In genomic region chr3:155753038-155753647, GRCh38 we compare ENCODE assay signal across 2 cellular contexts.
TF ChIP-seq lines count a peak whose summit lies in the region.

No MANE protein-coding gene starts in this region.

TF ChIP-seq in HCT116, 20 proteins besides CTCF, POLR2A, EP300 and RAD21 (continued from another document):
- TF ChIP-seq MAX (IDR thresholded peaks at IDR 0.05) = no peak
- TF ChIP-seq YY1 (IDR thresholded peaks at IDR 0.05; ENCODE audit: extremely low read depth, insufficient replicate concordance, low read depth, low read length) = no peak
- TF ChIP-seq FOSL1 (IDR thresholded peaks at IDR 0.05; ENCODE audit: low read depth) = no peak
- no peak for TF ChIP-seq TCF7L2 (IDR thresholded peaks at IDR 0.05; ENCODE audit: borderline replicate concordance, extremely low read depth, insufficient read depth, insufficient read length)
- no peak for TF ChIP-seq REST (IDR thresholded peaks at IDR 0.05; ENCODE audit: low read depth)
- TF ChIP-seq CEBPB (IDR thresholded peaks at IDR 0.05; ENCODE audit: low read depth) = no peak
- TF ChIP-seq ZBTB33 (IDR thresholded peaks at IDR 0.05; ENCODE audit: extremely low read depth, insufficient replicate concordance, low read length) = no peak
- TF ChIP-seq ELF1 (IDR thresholded peaks at IDR 0.05; ENCODE audit: borderline replicate concordance, low read depth) = no peak
- no peak for TF ChIP-seq EZH2 (IDR thresholded peaks at IDR 0.05)
- TF ChIP-seq SP1 (IDR thresholded peaks at IDR 0.05; ENCODE audit: low read depth) = no peak
- TF ChIP-seq ATF3 (IDR thresholded peaks at IDR 0.05) = no peak

TF ChIP-seq in endothelial cell of umbilical vein, 7 proteins besides CTCF, POLR2A, EP300 and RAD21 (continued from another document):
- TF ChIP-seq FOS (IDR thresholded peaks at IDR 0.05; ENCODE audit: borderline replicate concordance, insufficient read depth, low read length) (no peak), JUN (IDR thresholded peaks at IDR 0.05; ENCODE audit: borderline replicate concordance, insufficient read depth, insufficient read length, low read depth) (no peak), MAX (IDR thresholded peaks at IDR 0.05; ENCODE audit: insufficient read depth, insufficient read length) (no peak), POLR2AphosphoS5 (IDR thresholded peaks at IDR 0.05; ENCODE audit: insufficient read depth, low read depth, low read length) (no peak)
